ENCODE assay signal across 24 cellular contexts in the genomic region with DNA sequence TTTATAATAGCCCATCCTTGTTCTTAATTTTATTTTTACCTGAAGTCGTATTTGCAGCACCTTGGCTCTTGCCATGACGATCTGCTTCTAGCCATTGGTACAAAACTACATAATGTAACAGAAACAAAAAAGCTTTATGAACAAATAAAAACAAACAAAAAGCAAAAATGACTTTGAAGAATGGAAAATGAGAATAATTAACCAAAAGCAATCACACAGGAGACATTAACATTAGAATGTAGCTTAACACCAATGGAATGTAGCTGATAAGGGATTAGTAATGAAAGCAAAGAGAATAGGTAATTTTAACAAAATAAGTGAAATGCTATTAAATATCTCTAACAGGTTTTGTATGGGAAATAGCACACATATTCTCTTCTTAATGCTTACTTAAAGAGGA.
DNase-seq lines count a peak whose midpoint lies in the region; ATAC-seq, FAIRE-seq and TF ChIP-seq lines count a peak whose summit lies in the region.
"Had no signal": no experiment of that assay in that cellular context is flagged by ENCODE, and none has a peak within 500 bp of the region (broad histone marks: within the 10 kb centered on the region; RNA-seq: fewer than 3 reads in every experiment).

No MANE protein-coding gene starts in this region.

- TF ChIP-seq CTCF in D721Med (IDR thresholded peaks at IDR 0.05; ENCODE audit: insufficient read depth, missing control alignments) (no peak), WTC11 (IDR thresholded peaks at IDR 0.05) (no peak), upper lobe of left lung (IDR thresholded peaks at IDR 0.05) (no peak)

- no peak overlapping the region for H4K8ac ChIP-seq in mesendoderm (ENCODE audit: low read depth, low read length)

- no peak overlapping the region for H3K23ac ChIP-seq in mesendoderm (ENCODE audit: low read length)

- no peak overlapping the region for H2BK5ac ChIP-seq in mesendoderm (ENCODE audit: low read length)

- H2BK120ac ChIP-seq in mesendoderm (ENCODE audit: low read depth, low read length), result no peak overlapping the region

- no peak overlapping the region for H2BK15ac ChIP-seq in mesendoderm (replicated peaks; ENCODE audit: low read depth)

- peak overlapping the region; percentile 94 for H3K27ac Mint-ChIP-seq in WTC11
- H3K27ac Mint-ChIP-seq: CD4-positive, CD25-positive, alpha-beta regulatory T cell had no signal

- CTCF ChIA-PET in WTC11 (lab: Charles Lee), result interaction anchor here (1.9 kb wide), 1 partner anchor 19 kb away, joined by 4 read pairs; no protein-coding TSS in a partner anchor

- no peak overlapping the region for H3K4me3 ChIP-seq in HUES48 (ENCODE audit: low read depth, low read length)
- no peak overlapping the region for H3K4me3 ChIP-seq in mesendoderm (ENCODE audit: low read length)
- no peak overlapping the region for H3K4me3 ChIP-seq in upper lobe of left lung
- H3K4me3 ChIP-seq: BLaER1, GM12878, SJSA1 had no signal

- H3K9me3 Mint-ChIP-seq in WTC11, result peaks cover 5% of the 10 kb centered on the region

- H3K27ac ChIP-seq in HUES48 (ENCODE audit: low read depth, low read length) (peak overlapping the region; percentile 65), mesendoderm (ENCODE audit: low read depth, low read length) (no peak overlapping the region), upper lobe of left lung (no peak overlapping the region)
- H3K27ac ChIP-seq: BLaER1, SJSA1 had no signal

- ATAC-seq in WTC11, result no peak
- ATAC-seq in HG03354 (IDR thresholded peaks at IDR 0.05; ENCODE audit: poor library complexity, severe bottlenecking, unreplicated experiment), result no peak
- ATAC-seq in upper lobe of left lung (ENCODE audit: low FRiP score in 2 of 2), result no peak
- ATAC-seq in HG02610 (IDR thresholded peaks at IDR 0.05; ENCODE audit: unreplicated experiment), result no peak
- ATAC-seq in activated CD4-positive, CD25-positive, alpha-beta regulatory T cell treated with anti-CD3 and anti-CD28 coated beads, Interleukin-2, amount 50 U/mL, for 24 hours, result no peak
- ATAC-seq: GM12878, PC-3 had no signal

- H4K5ac ChIP-seq in mesendoderm (ENCODE audit: low read length), result no peak overlapping the region

- TF ChIP-seq EP300 in upper lobe of left lung (IDR thresholded peaks at IDR 0.05), result no peak

- peak; percentile 48 for FAIRE-seq in D721Med (lab: Jason Lieb, UNC)
- FAIRE-seq: GM12878 had no signal

- no peak overlapping the region for H3K56ac ChIP-seq in mesendoderm (ENCODE audit: low read length)

- POLR2A ChIA-PET in WTC11 (lab: Charles Lee), result interaction anchor here (0.6 kb wide), 1 partner anchor 79 kb away, joined by 3 read pairs; no protein-coding TSS in a partner anchor

- H3K79me2 ChIP-seq in mesendoderm (ENCODE audit: control insufficient read depth, insufficient read depth, low read length), result no peaks in the 10 kb centered on the region

- H3K36me3 ChIP-seq in HUES48 (ENCODE audit: control insufficient read depth, insufficient read depth, low read length) (peaks cover 3% of the 10 kb centered on the region; the same call in 1 of the 2 replicates), mesendoderm (ENCODE audit: control insufficient read depth, insufficient read depth, low read length) (no peaks in the 10 kb centered on the region), upper lobe of left lung (no peaks in the 10 kb centered on the region)

- no peaks in the 10 kb centered on the region for H3K27me3 Mint-ChIP-seq in WTC11 (ENCODE audit: low read depth)
- H3K27me3 Mint-ChIP-seq: IgD-negative memory B cell had no signal

- no peak overlapping the region for H3K4ac ChIP-seq in mesendoderm (ENCODE audit: low read depth, low read length)

- H3K9ac ChIP-seq in HUES48 (ENCODE audit: low read depth, low read length), result no peak overlapping the region
- H3K9ac ChIP-seq in mesendoderm (ENCODE audit: low read length), result no peak overlapping the region
- H3K9ac ChIP-seq: BLaER1 had no signal

- H3K4me1 Mint-ChIP-seq in WTC11, result peaks cover 42% of the 10 kb centered on the region
- H3K4me1 Mint-ChIP-seq: CD4-positive, CD25-positive, alpha-beta regulatory T cell had no signal

- no peak for TF ChIP-seq POLR2A in upper lobe of left lung (IDR thresholded peaks at IDR 0.05)

- H2AK5ac ChIP-seq in mesendoderm (ENCODE audit: low read length), result no peak overlapping the region

- peaks cover 10% of the 10 kb centered on the region for H3K36me3 Mint-ChIP-seq in WTC11
- H3K36me3 Mint-ChIP-seq: CD4-positive, CD25-positive, alpha-beta regulatory T cell had no signal

- no peaks in the 10 kb centered on the region for H3K79me1 ChIP-seq in mesendoderm (ENCODE audit: low read length)

- H3K4me1 ChIP-seq in HUES48 (ENCODE audit: control insufficient read depth, insufficient read depth, low read length), result peaks cover 32% of the 10 kb centered on the region
- no peaks in the 10 kb centered on the region for H3K4me1 ChIP-seq in mesendoderm (ENCODE audit: control insufficient read depth, low read depth, low read length)
- no peaks in the 10 kb centered on the region for H3K4me1 ChIP-seq in upper lobe of left lung

- H3K4me2 ChIP-seq in mesendoderm (ENCODE audit: low read length), result no peak overlapping the region

- DNase-seq in D721Med (ENCODE audit: insufficient read length, low spot score) (no peak), WTC11 (ENCODE audit: low spot score) (no peak), mesendoderm (peak; percentile 27), upper lobe of left lung (no peak)
- DNase-seq: CD4-positive, CD25-positive, alpha-beta regulatory T cell; NCI-H1048; NCI-H1417; NCI-H1694; NCI-H2029 treated with DMSO at 0.1 percent for 48 hours; NCI-H446 treated with DMSO at 0.1 percent for 48 hours; NCI-H526; NCI-H82; NK-92 treated with Interleukin-12 subunit alpha and Interleukin-12 subunit beta, amount 100 ng/mL, for 24 hours; PC-3; Right ventricle myocardium superior; RPMI8226 had no signal

- H3K18ac ChIP-seq in mesendoderm (ENCODE audit: low read length), result no peak overlapping the region

- H3K27me3 ChIP-seq in HUES48 (ENCODE audit: control insufficient read depth, insufficient read depth, low read length), result no peaks in the 10 kb centered on the region
- no peaks in the 10 kb centered on the region for H3K27me3 ChIP-seq in mesendoderm (ENCODE audit: insufficient read depth, low read length, poor library complexity)
- no peaks in the 10 kb centered on the region for H3K27me3 ChIP-seq in upper lobe of left lung
- H3K27me3 ChIP-seq: BLaER1, SJSA1 had no signal

- H3K4me3 Mint-ChIP-seq in WTC11, result no peak overlapping the region
- H3K4me3 Mint-ChIP-seq: CD4-positive, CD25-positive, alpha-beta regulatory T cell had no signal

- WGBS in mesendoderm (ENCODE audit: extremely low coverage, insufficient coverage, low lambda C conversion rate), result no CpG with 5 or more reads among the region's 2 CpGs
- WGBS in upper lobe of left lung, 2 donors, result 90 to 96% methylated on average over 2 of the region's 2 CpGs

- H3K9me3 ChIP-seq in HUES48 (ENCODE audit: control insufficient read depth, insufficient read depth, low read length), result no peaks in the 10 kb centered on the region
- peaks cover 0 to 2% (median 0%) of the 10 kb centered on the region in 4 donors for H3K9me3 ChIP-seq in upper lobe of left lung
- H3K9me3 ChIP-seq: SJSA1 had no signal

TF ChIP-seq in WTC11, 78 proteins besides CTCF, POLR2A, EP300 and RAD21 (continues in another document):
- TF ChIP-seq, protein P1, sequence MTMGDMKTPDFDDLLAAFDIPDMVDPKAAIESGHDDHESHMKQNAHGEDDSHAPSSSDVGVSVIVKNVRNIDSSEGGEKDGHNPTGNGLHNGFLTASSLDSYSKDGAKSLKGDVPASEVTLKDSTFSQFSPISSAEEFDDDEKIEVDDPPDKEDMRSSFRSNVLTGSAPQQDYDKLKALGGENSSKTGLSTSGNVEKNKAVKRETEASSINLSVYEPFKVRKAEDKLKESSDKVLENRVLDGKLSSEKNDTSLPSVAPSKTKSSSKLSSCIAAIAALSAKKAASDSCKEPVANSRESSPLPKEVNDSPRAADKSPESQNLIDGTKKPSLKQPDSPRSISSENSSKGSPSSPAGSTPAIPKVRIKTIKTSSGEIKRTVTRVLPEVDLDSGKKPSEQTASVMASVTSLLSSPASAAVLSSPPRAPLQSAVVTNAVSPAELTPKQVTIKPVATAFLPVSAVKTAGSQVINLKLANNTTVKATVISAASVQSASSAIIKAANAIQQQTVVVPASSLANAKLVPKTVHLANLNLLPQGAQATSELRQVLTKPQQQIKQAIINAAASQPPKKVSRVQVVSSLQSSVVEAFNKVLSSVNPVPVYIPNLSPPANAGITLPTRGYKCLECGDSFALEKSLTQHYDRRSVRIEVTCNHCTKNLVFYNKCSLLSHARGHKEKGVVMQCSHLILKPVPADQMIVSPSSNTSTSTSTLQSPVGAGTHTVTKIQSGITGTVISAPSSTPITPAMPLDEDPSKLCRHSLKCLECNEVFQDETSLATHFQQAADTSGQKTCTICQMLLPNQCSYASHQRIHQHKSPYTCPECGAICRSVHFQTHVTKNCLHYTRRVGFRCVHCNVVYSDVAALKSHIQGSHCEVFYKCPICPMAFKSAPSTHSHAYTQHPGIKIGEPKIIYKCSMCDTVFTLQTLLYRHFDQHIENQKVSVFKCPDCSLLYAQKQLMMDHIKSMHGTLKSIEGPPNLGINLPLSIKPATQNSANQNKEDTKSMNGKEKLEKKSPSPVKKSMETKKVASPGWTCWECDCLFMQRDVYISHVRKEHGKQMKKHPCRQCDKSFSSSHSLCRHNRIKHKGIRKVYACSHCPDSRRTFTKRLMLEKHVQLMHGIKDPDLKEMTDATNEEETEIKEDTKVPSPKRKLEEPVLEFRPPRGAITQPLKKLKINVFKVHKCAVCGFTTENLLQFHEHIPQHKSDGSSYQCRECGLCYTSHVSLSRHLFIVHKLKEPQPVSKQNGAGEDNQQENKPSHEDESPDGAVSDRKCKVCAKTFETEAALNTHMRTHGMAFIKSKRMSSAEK (CRISPR knock-in tag; IDR thresholded peaks at IDR 0.05; ENCODE audit: borderline replicate concordance), result no peak
